Comparison of ENCODE assay signal across 11 cellular contexts in genomic region chr14:73428354-73428824, GRCh38. TPM values are rescaled to one million over a fixed set of nuclear protein-coding genes. Genes with fewer than 3 reads are reported as not detected.
DNase-seq lines count a peak whose midpoint lies in the region; ATAC-seq and TF ChIP-seq lines count a peak whose summit lies in the region.
"Had no signal": no experiment of that assay in that cellular context is flagged by ENCODE, and none has a peak within 500 bp of the region (broad histone marks: within the 10 kb centered on the region; RNA-seq: fewer than 3 reads in every experiment).

No MANE protein-coding gene starts in this region.

- peak overlapping the region; percentile 22 for H3K9ac ChIP-seq in mucosa of stomach (ENCODE audit: low read length)

- ATAC-seq in heart right ventricle (peak in 2 of 8 donors; percentile 10 to 15), GM18519 (IDR thresholded peaks at IDR 0.05; ENCODE audit: low FRiP score, unreplicated experiment) (no peak)

- TF ChIP-seq CTCF in heart right ventricle (IDR thresholded peaks at IDR 0.05) (no peak), right atrium auricular region (IDR thresholded peaks at IDR 0.05) (no peak), epithelial cell of proximal tubule (conservative IDR thresholded peaks at IDR 0.05; ENCODE audit: low read depth, low read length) (no peak)

- H3K4me1 ChIP-seq in heart right ventricle = peaks cover 3 to 54% (median 42%) of the 10 kb centered on the region in 9 donors
- peaks cover 0 to 36% of the 10 kb centered on the region in 2 donors for H3K4me1 ChIP-seq in right atrium auricular region
- peaks cover 19% of the 10 kb centered on the region for H3K4me1 ChIP-seq in mucosa of stomach (ENCODE audit: control insufficient read depth, insufficient read depth, low read length)

- WGBS in heart right ventricle, 2 donors = 59 to 62% methylated on average over 5 of the region's 5 CpGs

- no peak for DNase-seq in heart right ventricle
- DNase-seq in right atrium auricular region (ENCODE audit: low spot score) = no peak
- peak; percentile 57 for DNase-seq in epithelial cell of proximal tubule (ENCODE audit: low read depth)
- DNase-seq in islet precursor cell = no peak
- DNase-seq in activated CD4-positive, CD25-positive, alpha-beta regulatory T cell (lab: John Stamatoyannopoulos, UW) = no peak
- DNase-seq in A172 (ENCODE audit: low spot score) = no peak
- DNase-seq: AML-193; effector CD8-positive, alpha-beta T cell; NCI-H1417 treated with DMSO at 0.1 percent for 48 hours had no signal

- H3K36me3 ChIP-seq in heart right ventricle = peaks cover 0 to 3% (median 0%) of the 10 kb centered on the region in 9 donors
- no peaks in the 10 kb centered on the region for H3K36me3 ChIP-seq in right atrium auricular region
- no peaks in the 10 kb centered on the region for H3K36me3 ChIP-seq in mucosa of stomach (ENCODE audit: control insufficient read depth, insufficient read depth, low read length)

- H3K27ac ChIP-seq in heart right ventricle (peak overlapping the region in 8 of 10 donors; percentile 2 to 86 (median 64)), right atrium auricular region (peak overlapping the region in 1 of 2 donors; percentile 12)

- H3K27me3 ChIP-seq in heart right ventricle (no peaks in the 10 kb centered on the region), right atrium auricular region (no peaks in the 10 kb centered on the region), mucosa of stomach (ENCODE audit: control insufficient read depth, insufficient read depth, low read length) (no peaks in the 10 kb centered on the region)

- H3K4me3 ChIP-seq in heart right ventricle = no peak overlapping the region
- no peak overlapping the region for H3K4me3 ChIP-seq in right atrium auricular region
- H3K4me3 ChIP-seq in epithelial cell of proximal tubule (ENCODE audit: low read depth, low read length) = no peak overlapping the region
- no peak overlapping the region for H3K4me3 ChIP-seq in mucosa of stomach (ENCODE audit: low read length)

- H3K9me3 ChIP-seq in heart right ventricle (no peaks in the 10 kb centered on the region), right atrium auricular region (no peaks in the 10 kb centered on the region), mucosa of stomach (ENCODE audit: control insufficient read depth, low read length) (no peaks in the 10 kb centered on the region)

- intact Hi-C loops in heart right ventricle (cut with DNase I) = loop anchor here in 2 of 10 donors (5.0 kb wide), 1 partner anchor 34 kb away; no protein-coding TSS in a partner anchor

RNA-seq across cellular contexts. Expression of gene NUMB, which starts 30.0 kb away (rescaled TPM):
- total RNA-seq in heart right ventricle = 10 to 100 TPM; 27.0 to 42.6 (median 33.3) TPM
- 10 to 100 TPM; 18.9 to 32.0 TPM for polyA plus RNA-seq in heart right ventricle
- 10 to 100 TPM; 24.6 to 31.9 TPM for total RNA-seq in right atrium auricular region
- total RNA-seq in epithelial cell of proximal tubule = 22.2 and 23.1 TPM in 2 replicates
- 19.8 and 26.9 TPM in 2 replicates for total RNA-seq in A172 (2014; rRNA removed; shearing (Covaris generic))
